8 cellular contexts compared by ENCODE assay signal in genomic region chr4:146175541-146176453, GRCh38. TPM values are rescaled to one million over a fixed set of nuclear protein-coding genes. Genes with fewer than 3 reads are reported as not detected.
DNase-seq lines count a peak whose midpoint lies in the region; ATAC-seq and TF ChIP-seq lines count a peak whose summit lies in the region.

TSS of gene LSM6 (plus strand) at chr4:146175718. CDS start at chr4:146182922, 7,204 bp downstream.

- H3K27me3 ChIP-seq in Caco-2 (replicated peaks; ENCODE audit: control insufficient read depth, insufficient read depth, low read length) (no peaks in the 10 kb centered on the region), OCI-LY3 (ENCODE audit: low read depth, low read length) (no peaks in the 10 kb centered on the region)

- POLR2A ChIA-PET in Caco-2 (lab: Charles Lee) = no interaction called here

- H3K4me1 Mint-ChIP-seq in Caco-2 (ENCODE audit: low read depth, unreplicated experiment) = peaks cover 6% of the 10 kb centered on the region

- peaks cover 31% of the 10 kb centered on the region for H4K20me1 ChIP-seq in OCI-LY3 (ENCODE audit: insufficient read depth, low read length)

- H3K27ac ChIP-seq in OCI-LY3 (ENCODE audit: low read length) = peak within 1 kb of the TSS; percentile 66

- CTCF ChIA-PET in Caco-2 (lab: Charles Lee) = no interaction called here

- H3K9me3 Mint-ChIP-seq in Caco-2 (ENCODE audit: unreplicated experiment) = no peaks in the 10 kb centered on the region

- H3K27me3 Mint-ChIP-seq in Caco-2 (ENCODE audit: insufficient read depth, unreplicated experiment) = peaks cover 6% of the 10 kb centered on the region

- H3K36me3 Mint-ChIP-seq in Caco-2 (ENCODE audit: insufficient read depth, unreplicated experiment) = peaks cover 7% of the 10 kb centered on the region

- DNase-seq in Caco-2 (peak; percentile 81 to 82), HS-27A (ENCODE audit: low read depth) (peak; percentile 64), activated T-cell treated with anti-CD3 and anti-CD28 coated beads for 24 hours (ENCODE audit: low read depth) (peak; percentile 79), epithelial cell of esophagus (ENCODE audit: low read depth) (peak; percentile 88), mucosa of gallbladder (ENCODE audit: low spot score) (peak; percentile 89)
- DNase-seq in stimulated activated CD8-positive, alpha-beta memory T cell treated with anti-CD3 and anti-CD28 coated beads, Interleukin-4, amount 100 ng/mL, for 4 hours (ENCODE audit: low read depth in 2 of 2, low spot score in 1 of 2) = peak; percentile 56 to 63

- H3K4me2 ChIP-seq in OCI-LY3 (ENCODE audit: low read length) = peak within 1 kb of the TSS; percentile 86

- H3K36me3 ChIP-seq in Caco-2 (ENCODE audit: control insufficient read depth, insufficient read depth, low read length) (no peaks in the 10 kb centered on the region), OCI-LY3 (replicated peaks; ENCODE audit: low read depth, low read length) (peaks cover 12% of the 10 kb centered on the region)

- H3K4me1 ChIP-seq in Caco-2 = peaks cover 11% of the 10 kb centered on the region
- peaks cover 26% of the 10 kb centered on the region for H3K4me1 ChIP-seq in OCI-LY3 (ENCODE audit: low read length)

- peak; percentile 88 for ATAC-seq in GM19467 (IDR thresholded peaks at IDR 0.05; ENCODE audit: unreplicated experiment)

- peak within 1 kb of the TSS; percentile 77 for H3K4me3 Mint-ChIP-seq in Caco-2 (ENCODE audit: unreplicated experiment)

- H3K9me3 ChIP-seq in Caco-2 (no peaks in the 10 kb centered on the region), OCI-LY3 (ENCODE audit: insufficient read depth, low read length) (no peaks in the 10 kb centered on the region)

- peak within 1 kb of the TSS; percentile 100 for H2AFZ ChIP-seq in OCI-LY3 (ENCODE audit: low read depth, low read length)

- TF ChIP-seq CTCF in Caco-2 (IDR thresholded peaks at IDR 0.05; ENCODE audit: insufficient read depth in 1 of 2, low read depth in 1 of 2, low read length in 1 of 2, severe bottlenecking in 1 of 2, unreplicated experiment in 1 of 2) (no peak), OCI-LY3 (IDR thresholded peaks at IDR 0.05; ENCODE audit: low read depth, low read length) (0 out of 2 replicates have a peak, but pooled peaks have one; percentile 1), epithelial cell of esophagus (IDR thresholded peaks at IDR 0.05; ENCODE audit: insufficient read depth, low read depth, low read length, missing control alignments) (no peak)

- TSS peak; percentile 60 for BruUV-seq in Caco-2 (replicated peaks; lab: Mats Ljungman, UMichigan)

- H3K4me3 ChIP-seq in Caco-2 (ENCODE audit: low read depth, low read length) = peak within 1 kb of the TSS; percentile 60
- peak within 1 kb of the TSS; percentile 86 for H3K4me3 ChIP-seq in OCI-LY3 (ENCODE audit: low read length)
- peak within 1 kb of the TSS; percentile 79 for H3K4me3 ChIP-seq in epithelial cell of esophagus (ENCODE audit: low read length)

- peak within 1 kb of the TSS; percentile 67 for H3K27ac Mint-ChIP-seq in Caco-2 (ENCODE audit: unreplicated experiment)

- intact Hi-C loops in Caco-2 (cut with micrococcal nuclease; ENCODE audit: unreplicated experiment) = no loop called here

- peaks cover 53% of the 10 kb centered on the region for H3K79me2 ChIP-seq in OCI-LY3 (ENCODE audit: low read length)

- peak within 1 kb of the TSS; percentile 86 for H3K9ac ChIP-seq in OCI-LY3 (ENCODE audit: low read length)

RNA-seq across cellular contexts. Expression of gene LSM6, which starts in this region (rescaled TPM):
- total RNA-seq in Caco-2 (2022) = 44.7 and 46.8 TPM in 2 replicates
- 23.5 TPM for total RNA-seq in mucosa of gallbladder

Comparison
In these comparisons a context has a peak if more than half of its experiments do, and no peak if none do; other contexts are left out.
1. Peak in every context shown above with its lines: DNase-seq, ATAC-seq, H3K4me3 ChIP-seq and H3K27ac ChIP-seq.